ENCODE assay signal across 1 cellular context in the genomic region with DNA sequence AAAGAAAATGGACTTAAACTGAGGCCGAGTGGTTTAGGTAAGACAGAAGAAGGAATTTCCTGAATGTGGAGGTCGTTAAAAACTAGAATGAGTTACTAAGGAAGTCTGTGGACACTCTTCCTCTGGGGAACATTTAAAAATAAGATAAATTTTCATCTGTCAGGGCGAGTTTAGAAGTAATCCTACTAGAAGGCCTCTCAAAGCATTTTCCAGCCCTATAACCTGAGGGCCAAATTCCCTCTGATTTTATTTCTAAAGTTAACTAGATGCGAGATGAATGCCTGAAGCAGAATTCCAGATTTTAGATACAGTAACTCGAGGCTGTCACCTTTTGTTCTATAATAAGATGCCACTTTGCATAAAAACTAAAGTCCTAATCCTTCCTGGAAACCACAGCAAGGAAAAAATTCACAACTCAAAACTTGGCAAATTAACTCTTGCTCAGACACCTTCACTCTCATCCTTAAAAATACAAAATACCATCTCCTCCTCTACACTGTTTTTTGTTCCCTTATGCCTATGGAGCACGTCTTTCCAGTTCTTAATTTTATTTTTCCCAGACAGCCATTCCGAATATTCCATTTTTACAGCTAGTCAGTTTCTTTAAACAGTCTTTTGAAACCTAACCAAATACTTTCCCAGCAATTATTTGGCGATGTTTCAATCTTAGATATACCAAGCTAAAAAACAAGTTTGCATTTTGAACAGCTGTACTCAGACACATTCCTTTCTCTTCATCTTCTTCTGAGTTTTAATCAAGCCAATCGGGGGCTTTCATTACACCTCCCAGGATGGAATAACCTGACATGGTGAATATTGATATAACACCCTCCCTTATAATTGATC.
TF ChIP-seq lines count a peak whose summit lies in the region.

No MANE protein-coding gene starts in this region.

TF ChIP-seq in H1, 55 proteins besides CTCF, POLR2A, EP300 and RAD21 (continued from another document):
- TF ChIP-seq JUN (IDR thresholded peaks at IDR 0.05; ENCODE audit: low read depth, low read length) (no peak), CREB1 (IDR thresholded peaks at IDR 0.05) (no peak), GTF2F1 (IDR thresholded peaks at IDR 0.05; ENCODE audit: borderline replicate concordance, low read depth, low read length) (no peak), BRCA1 (IDR thresholded peaks at IDR 0.05; ENCODE audit: low read depth, low read length) (no peak), CTBP2 (IDR thresholded peaks at IDR 0.05; ENCODE audit: borderline replicate concordance, insufficient read depth, insufficient read length, low read length) (no peak), BCL11A (IDR thresholded peaks at IDR 0.05; ENCODE audit: low read depth in 2 of 2, low read length in 2 of 2) (no peak), CBX8 (IDR thresholded peaks at IDR 0.05; ENCODE audit: borderline replicate concordance, low read depth, low read length) (no peak), SUZ12 (IDR thresholded peaks at IDR 0.05; ENCODE audit: low read length) (no peak), TEAD4 (IDR thresholded peaks at IDR 0.05; ENCODE audit: low read depth, low read length) (no peak), SIX5 (IDR thresholded peaks at IDR 0.05; ENCODE audit: low read depth, low read length) (no peak), SP2 (IDR thresholded peaks at IDR 0.05; ENCODE audit: low read length) (no peak), TAF7 (optimal IDR thresholded peaks at IDR 0.05; ENCODE audit: borderline replicate concordance, low read depth, low read length) (no peak), EZH2 (IDR thresholded peaks at IDR 0.05; ENCODE audit: low read depth, low read length, severe bottlenecking) (no peak), HDAC6 (IDR thresholded peaks at IDR 0.05; ENCODE audit: low read depth, low read length) (no peak), RNF2 (IDR thresholded peaks at IDR 0.05; ENCODE audit: borderline replicate concordance, low read depth, low read length, missing control alignments, poor library complexity, severe bottlenecking) (no peak), ASH2L (IDR thresholded peaks at IDR 0.05; ENCODE audit: low read length) (no peak)
- TF ChIP-seq, protein P1, sequence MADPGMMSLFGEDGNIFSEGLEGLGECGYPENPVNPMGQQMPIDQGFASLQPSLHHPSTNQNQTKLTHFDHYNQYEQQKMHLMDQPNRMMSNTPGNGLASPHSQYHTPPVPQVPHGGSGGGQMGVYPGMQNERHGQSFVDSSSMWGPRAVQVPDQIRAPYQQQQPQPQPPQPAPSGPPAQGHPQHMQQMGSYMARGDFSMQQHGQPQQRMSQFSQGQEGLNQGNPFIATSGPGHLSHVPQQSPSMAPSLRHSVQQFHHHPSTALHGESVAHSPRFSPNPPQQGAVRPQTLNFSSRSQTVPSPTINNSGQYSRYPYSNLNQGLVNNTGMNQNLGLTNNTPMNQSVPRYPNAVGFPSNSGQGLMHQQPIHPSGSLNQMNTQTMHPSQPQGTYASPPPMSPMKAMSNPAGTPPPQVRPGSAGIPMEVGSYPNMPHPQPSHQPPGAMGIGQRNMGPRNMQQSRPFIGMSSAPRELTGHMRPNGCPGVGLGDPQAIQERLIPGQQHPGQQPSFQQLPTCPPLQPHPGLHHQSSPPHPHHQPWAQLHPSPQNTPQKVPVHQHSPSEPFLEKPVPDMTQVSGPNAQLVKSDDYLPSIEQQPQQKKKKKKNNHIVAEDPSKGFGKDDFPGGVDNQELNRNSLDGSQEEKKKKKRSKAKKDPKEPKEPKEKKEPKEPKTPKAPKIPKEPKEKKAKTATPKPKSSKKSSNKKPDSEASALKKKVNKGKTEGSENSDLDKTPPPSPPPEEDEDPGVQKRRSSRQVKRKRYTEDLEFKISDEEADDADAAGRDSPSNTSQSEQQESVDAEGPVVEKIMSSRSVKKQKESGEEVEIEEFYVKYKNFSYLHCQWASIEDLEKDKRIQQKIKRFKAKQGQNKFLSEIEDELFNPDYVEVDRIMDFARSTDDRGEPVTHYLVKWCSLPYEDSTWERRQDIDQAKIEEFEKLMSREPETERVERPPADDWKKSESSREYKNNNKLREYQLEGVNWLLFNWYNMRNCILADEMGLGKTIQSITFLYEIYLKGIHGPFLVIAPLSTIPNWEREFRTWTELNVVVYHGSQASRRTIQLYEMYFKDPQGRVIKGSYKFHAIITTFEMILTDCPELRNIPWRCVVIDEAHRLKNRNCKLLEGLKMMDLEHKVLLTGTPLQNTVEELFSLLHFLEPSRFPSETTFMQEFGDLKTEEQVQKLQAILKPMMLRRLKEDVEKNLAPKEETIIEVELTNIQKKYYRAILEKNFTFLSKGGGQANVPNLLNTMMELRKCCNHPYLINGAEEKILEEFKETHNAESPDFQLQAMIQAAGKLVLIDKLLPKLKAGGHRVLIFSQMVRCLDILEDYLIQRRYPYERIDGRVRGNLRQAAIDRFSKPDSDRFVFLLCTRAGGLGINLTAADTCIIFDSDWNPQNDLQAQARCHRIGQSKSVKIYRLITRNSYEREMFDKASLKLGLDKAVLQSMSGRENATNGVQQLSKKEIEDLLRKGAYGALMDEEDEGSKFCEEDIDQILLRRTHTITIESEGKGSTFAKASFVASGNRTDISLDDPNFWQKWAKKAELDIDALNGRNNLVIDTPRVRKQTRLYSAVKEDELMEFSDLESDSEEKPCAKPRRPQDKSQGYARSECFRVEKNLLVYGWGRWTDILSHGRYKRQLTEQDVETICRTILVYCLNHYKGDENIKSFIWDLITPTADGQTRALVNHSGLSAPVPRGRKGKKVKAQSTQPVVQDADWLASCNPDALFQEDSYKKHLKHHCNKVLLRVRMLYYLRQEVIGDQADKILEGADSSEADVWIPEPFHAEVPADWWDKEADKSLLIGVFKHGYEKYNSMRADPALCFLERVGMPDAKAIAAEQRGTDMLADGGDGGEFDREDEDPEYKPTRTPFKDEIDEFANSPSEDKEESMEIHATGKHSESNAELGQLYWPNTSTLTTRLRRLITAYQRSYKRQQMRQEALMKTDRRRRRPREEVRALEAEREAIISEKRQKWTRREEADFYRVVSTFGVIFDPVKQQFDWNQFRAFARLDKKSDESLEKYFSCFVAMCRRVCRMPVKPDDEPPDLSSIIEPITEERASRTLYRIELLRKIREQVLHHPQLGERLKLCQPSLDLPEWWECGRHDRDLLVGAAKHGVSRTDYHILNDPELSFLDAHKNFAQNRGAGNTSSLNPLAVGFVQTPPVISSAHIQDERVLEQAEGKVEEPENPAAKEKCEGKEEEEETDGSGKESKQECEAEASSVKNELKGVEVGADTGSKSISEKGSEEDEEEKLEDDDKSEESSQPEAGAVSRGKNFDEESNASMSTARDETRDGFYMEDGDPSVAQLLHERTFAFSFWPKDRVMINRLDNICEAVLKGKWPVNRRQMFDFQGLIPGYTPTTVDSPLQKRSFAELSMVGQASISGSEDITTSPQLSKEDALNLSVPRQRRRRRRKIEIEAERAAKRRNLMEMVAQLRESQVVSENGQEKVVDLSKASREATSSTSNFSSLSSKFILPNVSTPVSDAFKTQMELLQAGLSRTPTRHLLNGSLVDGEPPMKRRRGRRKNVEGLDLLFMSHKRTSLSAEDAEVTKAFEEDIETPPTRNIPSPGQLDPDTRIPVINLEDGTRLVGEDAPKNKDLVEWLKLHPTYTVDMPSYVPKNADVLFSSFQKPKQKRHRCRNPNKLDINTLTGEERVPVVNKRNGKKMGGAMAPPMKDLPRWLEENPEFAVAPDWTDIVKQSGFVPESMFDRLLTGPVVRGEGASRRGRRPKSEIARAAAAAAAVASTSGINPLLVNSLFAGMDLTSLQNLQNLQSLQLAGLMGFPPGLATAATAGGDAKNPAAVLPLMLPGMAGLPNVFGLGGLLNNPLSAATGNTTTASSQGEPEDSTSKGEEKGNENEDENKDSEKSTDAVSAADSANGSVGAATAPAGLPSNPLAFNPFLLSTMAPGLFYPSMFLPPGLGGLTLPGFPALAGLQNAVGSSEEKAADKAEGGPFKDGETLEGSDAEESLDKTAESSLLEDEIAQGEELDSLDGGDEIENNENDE (IDR thresholded peaks at IDR 0.05; ENCODE audit: insufficient replicate concordance, low read length): no peak
